13 cellular contexts compared by ENCODE assay signal in genomic region chr16:69325784-69326171, GRCh38. TPM values are rescaled to one million over a fixed set of nuclear protein-coding genes. Genes with fewer than 3 reads are reported as not detected.
DNase-seq lines count a peak whose midpoint lies in the region; ATAC-seq, FAIRE-seq and TF ChIP-seq lines count a peak whose summit lies in the region.
"Had no signal": no experiment of that assay in that cellular context is flagged by ENCODE, and none has a peak within 500 bp of the region (broad histone marks: within the 10 kb centered on the region; RNA-seq: fewer than 3 reads in every experiment).

No MANE protein-coding gene starts in this region.

- H3K27ac ChIP-seq in DOHH2 (ENCODE audit: low read depth, low read length) (no peak overlapping the region), Panc1 (ENCODE audit: low read length) (peak overlapping the region; percentile 61), endodermal cell (ENCODE audit: low read depth, low read length) (no peak overlapping the region), gastrocnemius medialis (peak overlapping the region; percentile 82 to 99 (median 95)), brain microvascular endothelial cell (no peak overlapping the region), esophagus squamous epithelium (peak overlapping the region in 1 of 4 donors; percentile 31)
- H3K27ac ChIP-seq: prostate gland had no signal

- FAIRE-seq in frontal cortex (lab: Jason Lieb, UNC) = no peak

- H3K4me1 Mint-ChIP-seq in endodermal cell = peaks cover 19% of the 10 kb centered on the region

- H3K79me2 ChIP-seq in DOHH2 (ENCODE audit: control insufficient read depth, low read length) = peaks cover 99% of the 10 kb centered on the region

- POLR2A ChIA-PET in Panc1 (lab: Charles Lee) = no interaction called here

- no peaks in the 10 kb centered on the region for H3K9me2 ChIP-seq in DOHH2 (replicated peaks; ENCODE audit: control insufficient read depth, low read length)

- H3K36me3 Mint-ChIP-seq in endodermal cell (ENCODE audit: low read depth) = peaks cover 74% of the 10 kb centered on the region

- H4K20me1 ChIP-seq in DOHH2 (ENCODE audit: control insufficient read depth, insufficient read depth, low read depth, low read length) = peaks cover 36% of the 10 kb centered on the region; the same call in 1 of the 2 replicates

- H3K36me3 ChIP-seq in DOHH2 (ENCODE audit: control insufficient read depth, low read length) = peaks cover 91% of the 10 kb centered on the region
- H3K36me3 ChIP-seq in Panc1 (ENCODE audit: control insufficient read depth, insufficient read depth, low read length) = no peaks in the 10 kb centered on the region; the same call in none of the 2 replicates
- peaks cover 72% of the 10 kb centered on the region for H3K36me3 ChIP-seq in endodermal cell (ENCODE audit: control insufficient read depth, insufficient read depth, low read length)
- peaks cover 0 to 36% of the 10 kb centered on the region in 2 donors for H3K36me3 ChIP-seq in gastrocnemius medialis
- peaks cover 70% of the 10 kb centered on the region for H3K36me3 ChIP-seq in brain microvascular endothelial cell (replicated peaks)
- peaks cover 24 to 75% (median 41%) of the 10 kb centered on the region in 3 donors for H3K36me3 ChIP-seq in esophagus squamous epithelium

- H3K4me1 ChIP-seq in DOHH2 (ENCODE audit: control insufficient read depth, low read length) (peaks cover 50% of the 10 kb centered on the region), Panc1 (ENCODE audit: control insufficient read depth, insufficient read depth, low read length) (peaks cover 19% of the 10 kb centered on the region), endodermal cell (ENCODE audit: control insufficient read depth, insufficient read depth, low read length) (no peaks in the 10 kb centered on the region), gastrocnemius medialis (peaks cover 49 to 66% of the 10 kb centered on the region in 2 donors), esophagus squamous epithelium (peaks cover 17 to 63% (median 34%) of the 10 kb centered on the region in 3 donors)

- H3F3A ChIP-seq in DOHH2 (ENCODE audit: control insufficient read depth, insufficient read depth) = peaks cover 11% of the 10 kb centered on the region

- no peak for TF ChIP-seq POLR2A in gastrocnemius medialis (IDR thresholded peaks at IDR 0.05)
- no peak for TF ChIP-seq POLR2A in esophagus squamous epithelium (IDR thresholded peaks at IDR 0.05)

- H3K9me3 Mint-ChIP-seq in endodermal cell = no peaks in the 10 kb centered on the region

- no peak overlapping the region for H3K27ac Mint-ChIP-seq in endodermal cell

- no TSS peak for BruUV-seq in Panc1 (replicated peaks; lab: Mats Ljungman, UMichigan)

- WGBS in endodermal cell (ENCODE audit: insufficient coverage in 1 of 2, insufficient read length in 1 of 2), 2 experiments = 92 to 100% methylated on average over 1 to 6 of the region's 6 CpGs
- 85 to 93% methylated on average over 5 to 6 of the region's 6 CpGs for WGBS in esophagus squamous epithelium, 2 donors

- peak overlapping the region; percentile 99 for H3K4me2 ChIP-seq in DOHH2 (ENCODE audit: low read length)

- DNase-seq in Panc1 (ENCODE audit: low read depth, low spot score) = no peak
- DNase-seq in endodermal cell = peak; percentile 43
- no peak for DNase-seq in gastrocnemius medialis
- DNase-seq in brain microvascular endothelial cell = no peak
- DNase-seq in esophagus squamous epithelium (lab: John Stamatoyannopoulos, UW) = no peak
- DNase-seq in NCI-H1105 treated with DMSO at 0.1 percent for 48 hours (lab: John Stamatoyannopoulos, UW) = no peak
- DNase-seq in frontal cortex (ENCODE audit: low spot score in 2 of 2) = no peak
- DNase-seq: NCI-H345; stimulated activated CD4-positive, alpha-beta T cell treated with anti-CD3 and anti-CD28 coated beads, Interleukin-2, amount 100 ng/mL, for 48 hours had no signal

- H3K4me3 ChIP-seq in DOHH2 (ENCODE audit: low read length) (peak overlapping the region; percentile 96), Panc1 (ENCODE audit: low read depth in 2 of 2, low read length in 2 of 2) (peak overlapping the region in 1 of 2 experiments; percentile 71; a peak in 1 of 4 replicates), endodermal cell (ENCODE audit: low read length) (peak overlapping the region; percentile 44), gastrocnemius medialis (no peak overlapping the region), brain microvascular endothelial cell (ENCODE audit: low read depth, low read length) (no peak overlapping the region), esophagus squamous epithelium (no peak overlapping the region)
- H3K4me3 ChIP-seq: prostate gland had no signal

- in situ Hi-C loops in Panc1 (cut with HindIII; ENCODE audit: low pct_unique_long_range_greater_than_20kb, low sequenced_read_pairs) (no loop called here), gastrocnemius medialis (cut with MboI; ENCODE audit: low sequenced_read_pairs in 4 of 4) (no loop called here), brain microvascular endothelial cell (cut with HindIII; ENCODE audit: low pct_ligation_motif_present, low sequenced_read_pairs) (no loop called here)

- no peak overlapping the region for H3K4me3 Mint-ChIP-seq in endodermal cell

- TF ChIP-seq CTCF in DOHH2 (IDR thresholded peaks at IDR 0.05; ENCODE audit: low read depth, low read length, poor library complexity, severe bottlenecking) = no peak
- no peak for TF ChIP-seq CTCF in Panc1 (IDR thresholded peaks at IDR 0.05)
- no peak for TF ChIP-seq CTCF in endodermal cell (conservative IDR thresholded peaks at IDR 0.05)
- no peak for TF ChIP-seq CTCF in gastrocnemius medialis (IDR thresholded peaks at IDR 0.05 in 4 of 5, conservative IDR thresholded peaks at IDR 0.05 in 1 of 5)
- no peak for TF ChIP-seq CTCF in brain microvascular endothelial cell (IDR thresholded peaks at IDR 0.05; ENCODE audit: low read depth, low read length, missing control alignments)
- no peak for TF ChIP-seq CTCF in esophagus squamous epithelium (IDR thresholded peaks at IDR 0.05)

- intact Hi-C loops in Panc1 (cut with micrococcal nuclease; ENCODE audit: unreplicated experiment) (no loop called here), gastrocnemius medialis (cut with DNase I; ENCODE audit: low total_unique reads) (no loop called here), esophagus squamous epithelium (cut with DNase I) (no loop called here)

- CTCF ChIA-PET in Panc1 (lab: Charles Lee) = no interaction called here

- H3K9ac ChIP-seq in endodermal cell (ENCODE audit: extremely low read depth, low read length, poor library complexity, severe bottlenecking) = no peak overlapping the region

- no peak for ATAC-seq in Panc1
- no peak for ATAC-seq in gastrocnemius medialis
- ATAC-seq: Right ventricle myocardium inferior had no signal

- H3K27me3 Mint-ChIP-seq in endodermal cell (ENCODE audit: insufficient read depth) = no peaks in the 10 kb centered on the region

- no peaks in the 10 kb centered on the region for H3K27me3 ChIP-seq in DOHH2 (ENCODE audit: control insufficient read depth, low read length)
- no peaks in the 10 kb centered on the region for H3K27me3 ChIP-seq in Panc1 (ENCODE audit: control insufficient read depth, insufficient read depth, low read length)
- no peaks in the 10 kb centered on the region for H3K27me3 ChIP-seq in endodermal cell (ENCODE audit: control insufficient read depth, insufficient read depth, low read length, poor library complexity, severe bottlenecking)
- no peaks in the 10 kb centered on the region for H3K27me3 ChIP-seq in gastrocnemius medialis
- no peaks in the 10 kb centered on the region for H3K27me3 ChIP-seq in brain microvascular endothelial cell (replicated peaks)
- H3K27me3 ChIP-seq in esophagus squamous epithelium = no peaks in the 10 kb centered on the region

- no peaks in the 10 kb centered on the region for H3K9me3 ChIP-seq in DOHH2 (ENCODE audit: control insufficient read depth, insufficient read depth, low read length)
- H3K9me3 ChIP-seq in Panc1 (ENCODE audit: control insufficient read depth, insufficient read depth, low read depth, low read length) = no peaks in the 10 kb centered on the region
- no peaks in the 10 kb centered on the region for H3K9me3 ChIP-seq in endodermal cell (ENCODE audit: control insufficient read depth, low read length)
- no peaks in the 10 kb centered on the region for H3K9me3 ChIP-seq in gastrocnemius medialis
- H3K9me3 ChIP-seq in esophagus squamous epithelium = no peaks in the 10 kb centered on the region
- H3K9me3 ChIP-seq: prostate gland had no signal

RNA-seq across cellular contexts. Expression of gene PDF, which starts 4.6 kb away (rescaled TPM):
- total RNA-seq in Panc1 (2021; ENCODE audit: unreplicated experiment) (23.1 TPM), endodermal cell (10 to 100 TPM; 12.2 to 19.8 TPM), gastrocnemius medialis (10 to 100 TPM; 11.0 to 23.1 (median 16.8) TPM), esophagus squamous epithelium (10 to 100 TPM; 14.3 to 21.8 (median 21.4) TPM), frontal cortex (6.1 TPM)
- 31.2 TPM for polyA plus RNA-seq in Panc1 (2012; ENCODE audit: insufficient read length)
- polyA plus RNA-seq in endodermal cell (2013, experiment 1 of 2) = 9.4 TPM
- 7.7 TPM for polyA plus RNA-seq in endodermal cell (2013, experiment 2 of 2)

RNA-seq across cellular contexts. Expression of gene COG8, which starts 13.6 kb away (rescaled TPM):
- total RNA-seq in Panc1 (2021; ENCODE audit: unreplicated experiment) (30.5 TPM), endodermal cell (10 to 100 TPM; 45.8 to 49.3 TPM), gastrocnemius medialis (10 to 100 TPM; 41.2 to 56.5 (median 52.1) TPM), esophagus squamous epithelium (10 to 100 TPM; 24.0 to 36.0 (median 30.1) TPM), frontal cortex (41.6 TPM)
- polyA plus RNA-seq in Panc1 (2012; ENCODE audit: insufficient read length) = 19.1 TPM
- polyA plus RNA-seq in endodermal cell (2013, experiment 1 of 2) = 35.4 TPM
- polyA plus RNA-seq in endodermal cell (2013, experiment 2 of 2) = 30.8 TPM

RNA-seq across cellular contexts. Expression of gene NIP7, which starts 13.8 kb away (rescaled TPM):
- 35.3 TPM for total RNA-seq in Panc1 (2021; ENCODE audit: unreplicated experiment)
- 31.2 TPM for polyA plus RNA-seq in Panc1 (2012; ENCODE audit: insufficient read length)
- total RNA-seq in endodermal cell = 10 to 100 TPM; 30.5 to 36.3 TPM
- 24.0 TPM for polyA plus RNA-seq in endodermal cell (2013, experiment 1 of 2)
- 26.0 TPM for polyA plus RNA-seq in endodermal cell (2013, experiment 2 of 2)
- 10 to 100 TPM in 2 of 4 donors, 1 to 10 TPM in 2; 7.3 to 13.5 (median 9.7) TPM for total RNA-seq in gastrocnemius medialis
- 10 to 100 TPM; 14.1 to 29.6 (median 25.5) TPM for total RNA-seq in esophagus squamous epithelium
- total RNA-seq in frontal cortex = 13.0 TPM

RNA-seq across cellular contexts. Expression of gene VPS4A, which starts 14.6 kb away (rescaled TPM):
- total RNA-seq in Panc1 (2021; ENCODE audit: unreplicated experiment) = 23.9 TPM
- polyA plus RNA-seq in Panc1 (2012; ENCODE audit: insufficient read length) = 30.6 TPM
- 10 to 100 TPM; 28.6 to 37.8 TPM for total RNA-seq in endodermal cell
- polyA plus RNA-seq in endodermal cell (2013, experiment 1 of 2) = 34.2 TPM
- polyA plus RNA-seq in endodermal cell (2013, experiment 2 of 2) = 33.5 TPM
- total RNA-seq in gastrocnemius medialis = 100 to 1,000 TPM in 1 of 4 donors, 10 to 100 TPM in 3; 53.3 to 112 (median 70.1) TPM
- total RNA-seq in esophagus squamous epithelium = 10 to 100 TPM; 21.5 to 38.9 (median 24.9) TPM
- 40.8 TPM for total RNA-seq in frontal cortex

RNA-seq across cellular contexts. Expression of gene TMED6, which starts 25.8 kb away (rescaled TPM):
- total RNA-seq in Panc1 (2021; ENCODE audit: unreplicated experiment) = 0.36 TPM
- 0.31 TPM for polyA plus RNA-seq in Panc1 (2012; ENCODE audit: insufficient read length)
- under 1 TPM; 0.53 to 0.66 TPM for total RNA-seq in endodermal cell
- not detected for polyA plus RNA-seq in endodermal cell (2013, experiment 1 of 2)
- polyA plus RNA-seq in endodermal cell (2013, experiment 2 of 2) = not detected
- 1 to 10 TPM in 1 of 4 donors, not detected in 3; 1.3 TPM for total RNA-seq in gastrocnemius medialis
- not detected for total RNA-seq in esophagus squamous epithelium
- total RNA-seq in frontal cortex = not detected
- total RNA-seq: bronchial epithelial cell, Right ventricle myocardium inferior had no signal

Comparison
In these comparisons a context has a peak if more than half of its experiments do, and no peak if none do; other contexts are left out.
1. H3K27ac ChIP-seq: peak in Panc1 (single experiment) and gastrocnemius medialis (4 of 4); none in DOHH2 (single experiment), endodermal cell (single experiment) and brain microvascular endothelial cell (single experiment).
2. H3K4me3 ChIP-seq: peak in DOHH2 (single experiment) and endodermal cell (single experiment); none in gastrocnemius medialis (0 of 4), brain microvascular endothelial cell (single experiment) and esophagus squamous epithelium (0 of 4).